26 cellular contexts compared by ENCODE assay signal in genomic region chr11:19499999-19500398, GRCh38.
DNase-seq lines count a peak whose midpoint lies in the region; TF ChIP-seq lines count a peak whose summit lies in the region.
"Had no signal": no experiment of that assay in that cellular context is flagged by ENCODE, and none has a peak within 500 bp of the region (broad histone marks: within the 10 kb centered on the region; RNA-seq: fewer than 3 reads in every experiment).

No MANE protein-coding gene starts in this region.

- no peak overlapping the region for H3K23ac ChIP-seq in mesenchymal stem cell (ENCODE audit: low read length in 2 of 2)

- intact Hi-C loops in CD14-positive monocyte (cut with micrococcal nuclease) = no loop called here

- no peaks in the 10 kb centered on the region for H3K27me3 ChIP-seq in GM23248 (replicated peaks; ENCODE audit: insufficient read depth)
- peaks cover 0 to 8% of the 10 kb centered on the region in 2 experiments for H3K27me3 ChIP-seq in mesenchymal stem cell (ENCODE audit: control insufficient read depth in 1 of 2, insufficient read depth in 1 of 2, low read length in 2 of 2)
- H3K27me3 ChIP-seq: dorsolateral prefrontal cortex, tibial artery had no signal

- H3K27ac Mint-ChIP-seq in glutamatergic neuron (ENCODE audit: unreplicated experiment) (no peak overlapping the region), CD14-positive monocyte (no peak overlapping the region)
- H3K27ac Mint-ChIP-seq: activated naive CD4-positive, alpha-beta T cell treated with anti-CD3 and anti-CD28 coated beads, Interleukin-2, amount 10 ng/mL, durations not matched to agents 7 days and 5 days; activated T-cell treated with anti-CD3 and anti-CD28 coated beads, Interleukin-2, amount 50 U/mL, for 72 hours had no signal

- H3K4me2 ChIP-seq in GM23248 (ENCODE audit: unreplicated experiment) (peak overlapping the region; percentile 55), mesenchymal stem cell (ENCODE audit: low read length, poor library complexity, severe bottlenecking) (no peak overlapping the region)
- H3K4me2 ChIP-seq: A549 had no signal

- TF ChIP-seq CTCF in choroid plexus epithelial cell (conservative IDR thresholded peaks at IDR 0.05; ENCODE audit: low read depth, low read length) (no peak), glutamatergic neuron (IDR thresholded peaks at IDR 0.05; ENCODE audit: partially characterized antibody, unreplicated experiment) (no peak), CD14-positive monocyte (IDR thresholded peaks at IDR 0.05) (no peak)

- no peak overlapping the region for H2BK5ac ChIP-seq in mesenchymal stem cell (ENCODE audit: low read depth, low read length, poor library complexity, severe bottlenecking)

- H3K36me3 ChIP-seq in GM23248 (ENCODE audit: low read depth) (no peaks in the 10 kb centered on the region), mesenchymal stem cell (ENCODE audit: control insufficient read depth in 1 of 2, insufficient read depth in 2 of 2, low read depth in 1 of 2, low read length in 2 of 2) (no peaks in the 10 kb centered on the region)
- H3K36me3 ChIP-seq: tibial artery had no signal

- H4K20me1 ChIP-seq in GM23248 (ENCODE audit: insufficient read depth) = no peaks in the 10 kb centered on the region

- peaks cover 27% of the 10 kb centered on the region for H3K4me1 ChIP-seq in GM23248 (ENCODE audit: insufficient read depth)
- no peaks in the 10 kb centered on the region for H3K4me1 ChIP-seq in mesenchymal stem cell (ENCODE audit: control insufficient read depth, insufficient read depth, low read depth, low read length)
- H3K4me1 ChIP-seq: tibial artery had no signal

- peaks cover 17% of the 10 kb centered on the region for H3K4me1 Mint-ChIP-seq in glutamatergic neuron (ENCODE audit: low read depth, unreplicated experiment)
- H3K4me1 Mint-ChIP-seq in CD14-positive monocyte = no peaks in the 10 kb centered on the region
- H3K4me1 Mint-ChIP-seq: activated naive CD4-positive, alpha-beta T cell treated with anti-CD3 and anti-CD28 coated beads, Interleukin-2, amount 10 ng/mL, durations not matched to agents 7 days and 5 days had no signal

- H3K27ac ChIP-seq in GM23248 = peak overlapping the region; percentile 81
- no peak overlapping the region for H3K27ac ChIP-seq in mesenchymal stem cell (ENCODE audit: low read length, poor library complexity, severe bottlenecking)
- H3K27ac ChIP-seq: A549, dorsolateral prefrontal cortex, tibial artery had no signal

- H3K9ac ChIP-seq in GM23248 (peak overlapping the region; percentile 48; the same call in 1 of the 2 replicates), mesenchymal stem cell (ENCODE audit: low read length) (peak overlapping the region; percentile 40)

- no peak overlapping the region for H3K4me3 ChIP-seq in GM23248
- no peak overlapping the region for H3K4me3 ChIP-seq in choroid plexus epithelial cell (ENCODE audit: low read depth, low read length)
- no peak overlapping the region for H3K4me3 ChIP-seq in mesenchymal stem cell (ENCODE audit: insufficient read depth in 1 of 2, low read depth in 1 of 2, low read length in 2 of 2)
- H3K4me3 ChIP-seq: A549, dorsolateral prefrontal cortex, GM12878, tibial artery had no signal

- no peak overlapping the region for H4K8ac ChIP-seq in mesenchymal stem cell (ENCODE audit: low read length)

- H3F3A ChIP-seq in GM23248 (ENCODE audit: insufficient read depth) = peaks cover 19% of the 10 kb centered on the region

- H2BK12ac ChIP-seq in mesenchymal stem cell (ENCODE audit: low read length in 2 of 2) = no peak overlapping the region

- H3K18ac ChIP-seq in mesenchymal stem cell (ENCODE audit: low read depth in 1 of 2, low read length in 2 of 2) = no peak overlapping the region

- H3K9me2 ChIP-seq in GM23248 (ENCODE audit: insufficient read depth) = no peaks in the 10 kb centered on the region

- H3K36me3 Mint-ChIP-seq in glutamatergic neuron (ENCODE audit: unreplicated experiment) (no peaks in the 10 kb centered on the region), CD14-positive monocyte (no peaks in the 10 kb centered on the region)
- H3K36me3 Mint-ChIP-seq: activated naive CD4-positive, alpha-beta T cell treated with anti-CD3 and anti-CD28 coated beads, Interleukin-2, amount 10 ng/mL, durations not matched to agents 7 days and 5 days had no signal

- H2BK15ac ChIP-seq in mesenchymal stem cell (ENCODE audit: low read depth, poor library complexity, severe bottlenecking) = no peak overlapping the region

- H2BK120ac ChIP-seq in mesenchymal stem cell (ENCODE audit: low read depth, low read length) = no peak overlapping the region

- H2AFZ ChIP-seq in GM23248 (no peak overlapping the region), mesenchymal stem cell (ENCODE audit: low read depth, low read length) (no peak overlapping the region)

- no peak overlapping the region for H3K14ac ChIP-seq in mesenchymal stem cell (ENCODE audit: low read length in 2 of 2)

- no peak overlapping the region for H2AK5ac ChIP-seq in mesenchymal stem cell (ENCODE audit: low read length, severe bottlenecking)

- H4K91ac ChIP-seq in mesenchymal stem cell (ENCODE audit: low read length) = no peak overlapping the region

- 37 to 38% methylated on average over 3 of the region's 3 CpGs for WGBS in GM23248 (ENCODE audit: low coverage in 1 of 2, low lambda C conversion rate in 2 of 2, missing lambda C conversion rate in 2 of 2), 2 experiments
- WGBS in mesenchymal stem cell = 89% methylated on average over 3 of the region's 3 CpGs

- no peaks in the 10 kb centered on the region for H3K27me3 Mint-ChIP-seq in glutamatergic neuron (ENCODE audit: unreplicated experiment)
- peaks cover 0 to 2% (median 0%) of the 10 kb centered on the region in 3 donors for H3K27me3 Mint-ChIP-seq in CD14-positive monocyte (ENCODE audit: low read depth in 3 of 3)
- H3K27me3 Mint-ChIP-seq: activated naive CD4-positive, alpha-beta T cell treated with anti-CD3 and anti-CD28 coated beads, Interleukin-2, amount 10 ng/mL, durations not matched to agents 7 days and 5 days had no signal

- no peaks in the 10 kb centered on the region for H3K9me3 ChIP-seq in GM23248 (ENCODE audit: low read depth)
- H3K9me3 ChIP-seq in mesenchymal stem cell (ENCODE audit: control insufficient read depth, low read length) = peaks cover 5% of the 10 kb centered on the region
- H3K9me3 ChIP-seq: A549 had no signal

- H3K79me1 ChIP-seq in mesenchymal stem cell (replicated peaks; ENCODE audit: low read length, poor library complexity, severe bottlenecking) = no peaks in the 10 kb centered on the region

- H3K4ac ChIP-seq in mesenchymal stem cell (ENCODE audit: low read depth in 1 of 2, low read length in 2 of 2) = no peak overlapping the region

- DNase-seq in AG08395 (ENCODE audit: low spot score) (peak; percentile 80), GM23248 (peak; percentile 99), choroid plexus epithelial cell (ENCODE audit: low read depth) (peak; percentile 58), mesenchymal stem cell (no peak), iPS-NIHi11 (ENCODE audit: low spot score) (no peak), glutamatergic neuron (no peak), CD14-positive monocyte (ENCODE audit: low spot score) (no peak), SIG-M5 (lab: John Stamatoyannopoulos, UW) (no peak)
- DNase-seq: activated CD4-positive, CD25-positive, alpha-beta regulatory T cell treated with anti-CD3 and anti-CD28 coated beads, Interleukin-2, amount 50 U/mL, for 72 hours; activated naive CD4-positive, alpha-beta T cell treated with anti-CD3 and anti-CD28 coated beads, Interleukin-2, amount 10 ng/mL, durations not matched to agents 7 days and 5 days; activated T-cell treated with anti-CD3 and anti-CD28 coated beads, Interleukin-2, amount 50 U/mL, for 72 hours; central memory CD4-positive, alpha-beta T cell; dorsolateral prefrontal cortex; GF-D8; Karpas-422; NCI-H1048; NCI-H2029; NCI-H345; OCI-M1; SHP77; stimulated activated CD4-positive, alpha-beta T cell treated with anti-CD3 and anti-CD28 coated beads, Interleukin-4, amount 100 ng/mL, for 1 hour; stimulated activated naive CD4-positive, alpha-beta T cell; SW 1271; tibial artery had no signal

- in situ Hi-C loops in GM23248 (cut with MboI) = no loop called here

- no peak overlapping the region for H3K4me3 Mint-ChIP-seq in glutamatergic neuron (ENCODE audit: unreplicated experiment)
- no peak overlapping the region for H3K4me3 Mint-ChIP-seq in CD14-positive monocyte
- H3K4me3 Mint-ChIP-seq: activated naive CD4-positive, alpha-beta T cell treated with anti-CD3 and anti-CD28 coated beads, Interleukin-2, amount 10 ng/mL, durations not matched to agents 7 days and 5 days; activated T-cell treated with anti-CD3 and anti-CD28 coated beads, Interleukin-2, amount 50 U/mL, for 72 hours had no signal

- no peaks in the 10 kb centered on the region for H3K79me2 ChIP-seq in GM23248 (ENCODE audit: insufficient read depth)

- peaks cover 4% of the 10 kb centered on the region for H3K9me3 Mint-ChIP-seq in glutamatergic neuron (ENCODE audit: unreplicated experiment)
- H3K9me3 Mint-ChIP-seq in CD14-positive monocyte = peaks cover 0 to 4% (median 2%) of the 10 kb centered on the region in 7 donors
- H3K9me3 Mint-ChIP-seq: activated naive CD4-positive, alpha-beta T cell treated with anti-CD3 and anti-CD28 coated beads, Interleukin-2, amount 10 ng/mL, durations not matched to agents 7 days and 5 days had no signal

Comparison
In these comparisons a context has a peak if more than half of its experiments do, and no peak if none do; other contexts are left out.
1. DNase-seq: peak in AG08395 (single experiment), GM23248 (single experiment) and choroid plexus epithelial cell (single experiment); none in mesenchymal stem cell (single experiment), iPS-NIHi11 (single experiment), glutamatergic neuron (single experiment), CD14-positive monocyte (single experiment) and SIG-M5 (single experiment).